8 cellular contexts compared by ENCODE assay signal in the genomic region with DNA sequence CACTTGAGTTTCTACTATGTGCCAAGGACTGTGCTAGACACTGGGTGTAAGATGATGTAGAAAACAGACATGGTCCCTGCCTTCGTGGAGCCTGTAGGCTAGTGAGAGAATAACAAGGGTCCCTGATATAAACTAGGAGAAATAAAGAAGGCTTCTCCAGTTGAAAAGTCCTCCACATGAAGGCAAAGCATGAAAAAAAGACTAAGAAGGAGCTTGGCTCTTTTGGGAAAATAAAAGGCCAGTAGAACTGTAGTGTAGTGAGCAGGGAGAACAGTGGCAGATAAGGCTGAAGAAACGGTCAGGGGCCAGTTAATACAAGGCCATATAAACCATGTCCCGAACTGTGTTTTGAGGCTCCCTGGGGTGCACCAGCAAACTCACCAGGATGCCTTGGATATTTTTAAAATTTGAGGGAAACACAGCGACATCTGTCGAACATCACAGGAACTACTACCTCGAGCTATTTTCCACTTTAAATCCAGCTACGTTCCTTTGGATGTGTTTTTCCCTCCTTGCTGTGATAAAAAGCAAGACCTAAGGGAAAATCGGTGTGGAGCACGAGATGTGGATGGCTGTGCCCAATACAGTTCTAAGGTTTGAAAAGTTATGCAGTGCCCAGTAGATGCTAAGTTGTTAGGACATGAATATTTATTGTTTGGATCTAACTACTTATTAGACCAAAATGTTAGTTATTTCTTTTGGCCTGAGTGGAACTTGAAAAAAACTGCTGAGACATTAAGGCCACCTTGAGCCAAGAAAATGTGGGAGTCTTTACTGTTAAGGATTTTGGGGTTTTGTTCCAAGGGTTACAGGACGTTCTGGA. TPM values are rescaled to one million over a fixed set of nuclear protein-coding genes. Genes with fewer than 3 reads are reported as not detected.
DNase-seq lines count a peak whose midpoint lies in the region; ATAC-seq and TF ChIP-seq lines count a peak whose summit lies in the region.

No MANE protein-coding gene starts in this region.

- H3K36me3 ChIP-seq in mucosa of descending colon (ENCODE audit: low read depth) (no peaks in the 10 kb centered on the region), suprapubic skin (no peaks in the 10 kb centered on the region)

- H3K4me3 ChIP-seq in AG10803 (ENCODE audit: low read length) (no peak overlapping the region), epithelial cell of proximal tubule (ENCODE audit: low read depth, low read length) (no peak overlapping the region), mucosa of descending colon (no peak overlapping the region), suprapubic skin (no peak overlapping the region)

- H3K4me1 ChIP-seq in mucosa of descending colon (ENCODE audit: low read depth) (no peaks in the 10 kb centered on the region), suprapubic skin (peaks cover 7% of the 10 kb centered on the region)

- no peak for TF ChIP-seq POLR2A in suprapubic skin (IDR thresholded peaks at IDR 0.05)

- H3K27ac ChIP-seq in suprapubic skin: peak overlapping the region; percentile 29

- H3K36me3 Mint-ChIP-seq in activated CD4-positive, alpha-beta memory T cell treated with anti-CD3 and anti-CD28 coated beads for 36 hours: no peaks in the 10 kb centered on the region

- 11% methylated on average over 10 of the region's 10 CpGs for WGBS in suprapubic skin

- no peak overlapping the region for H3K27ac Mint-ChIP-seq in activated CD4-positive, alpha-beta memory T cell treated with anti-CD3 and anti-CD28 coated beads for 36 hours

- intact Hi-C loops in activated CD4-positive, alpha-beta memory T cell treated with anti-CD3 and anti-CD28 coated beads for 36 hours (cut with micrococcal nuclease): loop anchor here (1.0 to 5.0 kb wide), 3 partner anchors 8 to 391 kb away; no protein-coding TSS in a partner anchor
- intact Hi-C loops in mucosa of descending colon (cut with DNase I, micrococcal nuclease): loop anchor here in 1 of 2 donors (5.0 kb wide), 1 partner anchor 51 kb away; no protein-coding TSS in a partner anchor

- TF ChIP-seq EP300 in suprapubic skin (IDR thresholded peaks at IDR 0.05): no peak

- peaks cover 8% of the 10 kb centered on the region for H3K4me1 Mint-ChIP-seq in activated CD4-positive, alpha-beta memory T cell treated with anti-CD3 and anti-CD28 coated beads for 36 hours (ENCODE audit: low read depth)

- POLR2A ChIA-PET in activated CD4-positive, alpha-beta memory T cell treated with anti-CD3 and anti-CD28 coated beads for 36 hours (lab: Charles Lee): interaction anchor here (0.5 to 0.6 kb wide), 2 partner anchors 16 to 323 kb away, joined by 3 read pairs; a partner anchor contains a TSS

- no peaks in the 10 kb centered on the region for H3K9me3 ChIP-seq in mucosa of descending colon
- no peaks in the 10 kb centered on the region for H3K9me3 ChIP-seq in suprapubic skin

- TF ChIP-seq CTCF in AG10803 (conservative IDR thresholded peaks at IDR 0.05; ENCODE audit: low read length) (peak; percentile 85), epithelial cell of proximal tubule (conservative IDR thresholded peaks at IDR 0.05; ENCODE audit: low read depth, low read length) (peak; percentile 80), mucosa of descending colon (IDR thresholded peaks at IDR 0.05) (peak; percentile 61), suprapubic skin (IDR thresholded peaks at IDR 0.05) (peak; percentile 53 to 81)

- CTCF ChIA-PET in activated CD4-positive, alpha-beta memory T cell treated with anti-CD3 and anti-CD28 coated beads for 36 hours (lab: Charles Lee): interaction anchor here (0.6 to 4.1 kb wide), 34 partner anchors 9 to 690 kb away, joined by 3 to 130 read pairs (median 4); a partner anchor contains a TSS

- H3K27me3 ChIP-seq in suprapubic skin: no peaks in the 10 kb centered on the region

- no peak overlapping the region for H3K4me3 Mint-ChIP-seq in activated CD4-positive, alpha-beta memory T cell treated with anti-CD3 and anti-CD28 coated beads for 36 hours

- ATAC-seq in mucosa of descending colon: peak; percentile 66
- ATAC-seq in GM18873 (IDR thresholded peaks at IDR 0.05; ENCODE audit: low FRiP score, unreplicated experiment): no peak

- no peaks in the 10 kb centered on the region for H3K9me3 Mint-ChIP-seq in activated CD4-positive, alpha-beta memory T cell treated with anti-CD3 and anti-CD28 coated beads for 36 hours

- DNase-seq in AG10803 (ENCODE audit: low read depth): peak; percentile 76
- peak; percentile 36 for DNase-seq in GM19238 (ENCODE audit: insufficient read length, low spot score)
- peak; percentile 35 for DNase-seq in NCI-H2196 treated with DMSO at 0.1 percent for 48 hours (lab: John Stamatoyannopoulos, UW; ENCODE audit: unreplicated experiment)
- peak; percentile 48 for DNase-seq in activated CD4-positive, alpha-beta memory T cell treated with anti-CD3 and anti-CD28 coated beads for 36 hours
- DNase-seq in epithelial cell of proximal tubule (ENCODE audit: low read depth): no peak
- DNase-seq in mucosa of descending colon: peak in 1 of 3 donors; percentile 69
- no peak for DNase-seq in suprapubic skin (ENCODE audit: low spot score in 2 of 2)

- H3K27me3 Mint-ChIP-seq in activated CD4-positive, alpha-beta memory T cell treated with anti-CD3 and anti-CD28 coated beads for 36 hours: peaks cover 1% of the 10 kb centered on the region

RNA-seq across cellular contexts. Expression of a gene that starts 8.5 kb away (rescaled TPM):
- total RNA-seq in activated CD4-positive, alpha-beta memory T cell treated with anti-CD3 and anti-CD28 coated beads for 36 hours: 1 to 10 TPM; 7.6 to 8.8 TPM
- total RNA-seq in epithelial cell of proximal tubule: 54.7 and 67.7 TPM in 2 replicates
- total RNA-seq in mucosa of descending colon: 100 to 1,000 TPM in 1 of 3 donors, 10 to 100 TPM in 1, 1 to 10 TPM in 1; 6.5 to 126 (median 20.9) TPM
- 10 to 100 TPM in 2 of 4 donors, 1 to 10 TPM in 2; 3.7 to 23.9 (median 8.7) TPM for total RNA-seq in suprapubic skin

Comparison
In these comparisons a context has a peak if more than half of its experiments do, and no peak if none do; other contexts are left out.
1. DNase-seq: peak in AG10803 (single experiment), GM19238 (single experiment), NCI-H2196 treated with DMSO at 0.1 percent for 48 hours (single experiment) and activated CD4-positive, alpha-beta memory T cell treated with anti-CD3 and anti-CD28 coated beads for 36 hours (single experiment); none in epithelial cell of proximal tubule (single experiment) and suprapubic skin (0 of 2).
2. Peak in every context shown above with its lines, with median percentiles within 50 percentile points of each other: CTCF ChIP-seq.